7 cellular contexts compared by ENCODE assay signal in the genomic region with DNA sequence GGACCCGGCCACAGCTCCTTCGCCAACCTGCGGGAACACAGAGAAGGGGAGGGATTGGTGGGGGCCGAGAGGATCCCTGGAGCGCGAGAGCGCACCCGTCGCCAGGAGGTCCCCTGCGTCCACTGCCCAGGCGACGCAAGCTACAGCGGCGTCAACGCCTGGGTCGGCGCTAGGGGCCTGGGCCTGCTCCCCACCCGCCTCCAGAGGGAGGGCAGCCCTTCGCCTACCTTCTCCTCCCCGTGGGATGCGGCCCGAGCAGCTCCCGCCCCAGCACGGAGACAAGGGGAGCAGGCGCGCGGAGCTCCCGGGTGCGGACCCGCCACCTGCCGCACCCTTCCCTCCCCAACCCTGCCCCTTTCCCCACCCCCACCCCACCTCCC.
DNase-seq lines count a peak whose midpoint lies in the region; ATAC-seq and TF ChIP-seq lines count a peak whose summit lies in the region.

No MANE protein-coding gene starts in this region.

- TF ChIP-seq CTCF in HFFc6 (IDR thresholded peaks at IDR 0.05) = no peak
- TF ChIP-seq CTCF in heart right ventricle (IDR thresholded peaks at IDR 0.05) = no peak

- ATAC-seq in heart right ventricle (peak in 4 of 8 donors; percentile 3 to 15 (median 10)), GM21360 (IDR thresholded peaks at IDR 0.05; ENCODE audit: unreplicated experiment) (no peak), GM18870 (IDR thresholded peaks at IDR 0.05; ENCODE audit: unreplicated experiment) (no peak)

- H3K9me3 ChIP-seq in heart right ventricle = no peaks in the 10 kb centered on the region
- no peaks in the 10 kb centered on the region for H3K9me3 ChIP-seq in skeletal muscle tissue (ENCODE audit: control insufficient read depth in 3 of 3, low read length in 3 of 3)

- H3K27me3 Mint-ChIP-seq in HFFc6 (ENCODE audit: insufficient read depth) = peaks cover 8% of the 10 kb centered on the region; the same call in 1 of the 2 replicates

- H3K27ac Mint-ChIP-seq in HFFc6 = no peak overlapping the region

- peaks cover 12% of the 10 kb centered on the region for H3K4me1 Mint-ChIP-seq in HFFc6 (ENCODE audit: low read depth)

- no peaks in the 10 kb centered on the region; the same call in 1 of the 2 replicates for H3K36me3 Mint-ChIP-seq in HFFc6 (ENCODE audit: low read depth)

- H3K4me3 ChIP-seq in heart right ventricle (peak overlapping the region; percentile 41 to 70 (median 64)), skeletal muscle tissue (ENCODE audit: low read length in 3 of 3) (peak overlapping the region; percentile 35 to 49 (median 38))

- intact Hi-C loops in heart right ventricle (cut with DNase I) = no loop called here
- intact Hi-C loops in posterior vena cava (cut with DNase I) = no loop called here

- H3K9me3 Mint-ChIP-seq in HFFc6 = no peaks in the 10 kb centered on the region

- H3K36me3 ChIP-seq in heart right ventricle = peaks cover 0 to 30% (median 19%) of the 10 kb centered on the region in 9 donors
- H3K36me3 ChIP-seq in skeletal muscle tissue (ENCODE audit: control insufficient read depth in 3 of 3, insufficient read depth in 3 of 3, low read length in 3 of 3) = peaks cover 15 to 17% (median 15%) of the 10 kb centered on the region in 3 donors

- H3K4me1 ChIP-seq in heart right ventricle (peaks cover 31 to 65% (median 52%) of the 10 kb centered on the region in 9 donors), skeletal muscle tissue (ENCODE audit: control insufficient read depth in 3 of 3, insufficient read depth in 3 of 3, low read length in 3 of 3) (peaks cover 14 to 25% (median 21%) of the 10 kb centered on the region in 3 donors)

- H3K27ac ChIP-seq in heart right ventricle (peak overlapping the region in 9 of 10 donors; percentile 71 to 92 (median 74)), skeletal muscle tissue (ENCODE audit: low read depth, low read length) (no peak overlapping the region)

- peak overlapping the region; percentile 74 for H3K4me3 Mint-ChIP-seq in HFFc6

- WGBS in heart right ventricle, 2 donors = 2% methylated on average over 30 to 31 of the region's 31 CpGs

- DNase-seq in HFFc6 = no peak
- peak; percentile 17 to 24 for DNase-seq in activated CD4-positive, alpha-beta T cell treated with anti-CD3 and anti-CD28 coated beads, Interleukin-2, amount 50 U/mL, for 48 hours
- DNase-seq in heart right ventricle = no peak
- no peak for DNase-seq in posterior vena cava (ENCODE audit: low spot score)

- H3K9ac ChIP-seq in skeletal muscle tissue (ENCODE audit: low read depth in 1 of 3, low read length in 3 of 3) = peak overlapping the region in 2 of 3 donors; percentile 14 to 57

- H3K27me3 ChIP-seq in heart right ventricle (peaks cover 0 to 69% (median 36%) of the 10 kb centered on the region in 7 donors), skeletal muscle tissue (ENCODE audit: control insufficient read depth in 3 of 3, insufficient read depth in 3 of 3, low read length in 3 of 3) (peaks cover 0 to 20% (median 0%) of the 10 kb centered on the region in 3 donors)

Comparison
In these comparisons a context has a peak if more than half of its experiments do, and no peak if none do; other contexts are left out.
1. DNase-seq: peak in activated CD4-positive, alpha-beta T cell treated with anti-CD3 and anti-CD28 coated beads, Interleukin-2, amount 50 U/mL, for 48 hours (2 of 2); none in HFFc6 (single experiment), heart right ventricle (0 of 2) and posterior vena cava (single experiment).